ENCODE assay signal across 1 cellular context in genomic region chr6:27517928-27518787, GRCh38.
A peak's percentile ranks its signal among the peaks of the same experiment; 100 is the strongest.
TF ChIP-seq lines count a peak whose summit lies in the region.

No MANE protein-coding gene starts in this region.

TF ChIP-seq in HEK293, 187 proteins besides CTCF, POLR2A, EP300 and RAD21 (continued from another document):
- TF ChIP-seq PRDM4 (tag by site-specific recombination; IDR thresholded peaks at IDR 0.05) = peak; percentile 86
- no peak for TF ChIP-seq ZNF341 (tag by site-specific recombination; IDR thresholded peaks at IDR 0.05; ENCODE audit: low read depth)
- 0 out of 2 replicates have a peak, but pooled peaks have one; percentile 41 for TF ChIP-seq ZNF324 (tag by site-specific recombination; IDR thresholded peaks at IDR 0.05)
- peak; percentile 57 for TF ChIP-seq ZNF335 (tag by site-specific recombination; conservative IDR thresholded peaks at IDR 0.05)
- TF ChIP-seq ZNF692 (tag by site-specific recombination; IDR thresholded peaks at IDR 0.05) = 0 out of 2 replicates have a peak, but pooled peaks have one; percentile 29
